In genomic region chr12:6602526-6602925, GRCh38 we compare ENCODE assay signal across 11 cellular contexts. TPM values are rescaled to one million over a fixed set of nuclear protein-coding genes. Genes with fewer than 3 reads are reported as not detected.
DNase-seq lines count a peak whose midpoint lies in the region; ATAC-seq and TF ChIP-seq lines count a peak whose summit lies in the region.
"Had no signal": no experiment of that assay in that cellular context is flagged by ENCODE, and none has a peak within 500 bp of the region (broad histone marks: within the 10 kb centered on the region; RNA-seq: fewer than 3 reads in every experiment).

No MANE protein-coding gene starts in this region.

- intact Hi-C loops in breast epithelium (cut with DNase I; ENCODE audit: low total_unique reads), result no loop called here
- intact Hi-C loops in MCF 10A (cut with micrococcal nuclease), result no loop called here
- intact Hi-C loops in ascending aorta (cut with DNase I), result no loop called here
- intact Hi-C loops in naive thymus-derived CD4-positive, alpha-beta T cell (cut with micrococcal nuclease), result loop anchor here in 1 of 2 donors (10.0 kb wide), 1 partner anchor 352 kb away; the partner anchor contains the start of gene PTPN6

- CTCF ChIA-PET in MCF 10A (lab: Yijun Ruan, JAX), result interaction anchor here (1.6 to 2.4 kb wide), 3 partner anchors 14 to 39 kb away, joined by 4 to 8 read pairs (median 8); no protein-coding TSS in a partner anchor
- CTCF ChIA-PET in naive thymus-derived CD4-positive, alpha-beta T cell (lab: Charles Lee), result interaction anchor here (0.8 to 2.1 kb wide), 6 partner anchors 10 to 234 kb away, joined by 3 to 9 read pairs (median 4); partner anchors contain the start of gene MLF2

- H3K27ac ChIP-seq in breast epithelium (peak overlapping the region; percentile 87 to 98), ascending aorta (peak overlapping the region; percentile 61 to 99), upper lobe of left lung (peak overlapping the region; percentile 1 to 99 (median 68))
- H3K27ac ChIP-seq in naive thymus-derived CD4-positive, alpha-beta T cell (ENCODE audit: low read depth, low read length), result peak overlapping the region; percentile 73

- no peaks in the 10 kb centered on the region for H3K9me3 Mint-ChIP-seq in MCF 10A (ENCODE audit: unreplicated experiment)
- H3K9me3 Mint-ChIP-seq in naive thymus-derived CD4-positive, alpha-beta T cell, result peaks cover 0 to 2% (median 0%) of the 10 kb centered on the region in 11 donors
- H3K9me3 Mint-ChIP-seq: CD14-positive monocyte had no signal

- TF ChIP-seq POLR2A in breast epithelium (IDR thresholded peaks at IDR 0.05) (no peak), upper lobe of left lung (IDR thresholded peaks at IDR 0.05) (no peak)

- POLR2A ChIA-PET in MCF 10A (lab: Yijun Ruan, JAX), result interaction anchor here (0.6 to 2.0 kb wide), 6 partner anchors 15 to 234 kb away, joined by 3 to 5 read pairs (median 4); partner anchors contain the start of gene NOP2
- POLR2A ChIA-PET in naive thymus-derived CD4-positive, alpha-beta T cell (lab: Charles Lee), result interaction anchor here (1.1 to 5.6 kb wide), 7 partner anchors 11 to 189 kb away, joined by 3 to 33 read pairs (median 6); partner anchors contain the start of genes LPAR5 and ZNF384

- TF ChIP-seq CTCF in breast epithelium (IDR thresholded peaks at IDR 0.05) (no peak), MCF 10A (IDR thresholded peaks at IDR 0.05; ENCODE audit: unreplicated experiment) (no peak), ascending aorta (IDR thresholded peaks at IDR 0.05) (no peak), upper lobe of left lung (IDR thresholded peaks at IDR 0.05) (no peak)

- WGBS in upper lobe of left lung, 2 donors, result 59 to 62% methylated on average over 3 of the region's 3 CpGs

- no peak for DNase-seq in breast epithelium (ENCODE audit: low spot score in 2 of 2)
- no peak for DNase-seq in MCF 10A (ENCODE audit: unreplicated experiment)
- no peak for DNase-seq in ascending aorta (ENCODE audit: low spot score in 2 of 2)
- DNase-seq in naive thymus-derived CD4-positive, alpha-beta T cell, result no peak
- DNase-seq in upper lobe of left lung, result no peak

- H3K36me3 ChIP-seq in breast epithelium (peaks cover 6% of the 10 kb centered on the region), ascending aorta (peaks cover 49 to 54% of the 10 kb centered on the region in 2 donors), upper lobe of left lung (peaks cover 47 to 48% (median 48%) of the 10 kb centered on the region in 4 donors)
- H3K36me3 ChIP-seq in naive thymus-derived CD4-positive, alpha-beta T cell (ENCODE audit: control insufficient read depth in 2 of 3, insufficient read depth in 3 of 3, low read length in 3 of 3), result peaks cover 36 to 54% (median 38%) of the 10 kb centered on the region in 3 experiments

- H3K36me3 Mint-ChIP-seq in MCF 10A (ENCODE audit: insufficient read depth, unreplicated experiment), result peaks cover 80% of the 10 kb centered on the region
- H3K36me3 Mint-ChIP-seq in naive thymus-derived CD4-positive, alpha-beta T cell, result peaks cover 18 to 58% (median 38%) of the 10 kb centered on the region in 5 donors

- BruUV-seq in MCF 10A (replicated peaks; lab: Mats Ljungman, UMichigan), result no TSS peak

- H3K27me3 Mint-ChIP-seq in MCF 10A (ENCODE audit: insufficient read depth, unreplicated experiment), result no peaks in the 10 kb centered on the region
- H3K27me3 Mint-ChIP-seq in naive thymus-derived CD4-positive, alpha-beta T cell, result no peaks in the 10 kb centered on the region

- no peak overlapping the region for H3K27ac Mint-ChIP-seq in MCF 10A (ENCODE audit: low read depth, unreplicated experiment)
- peak overlapping the region; percentile 71 to 97 (median 89) for H3K27ac Mint-ChIP-seq in naive thymus-derived CD4-positive, alpha-beta T cell

- ATAC-seq in naive thymus-derived CD4-positive, alpha-beta T cell, result no peak
- no peak for ATAC-seq in upper lobe of left lung (ENCODE audit: low FRiP score in 2 of 2)
- ATAC-seq in GM19463 (IDR thresholded peaks at IDR 0.05; ENCODE audit: unreplicated experiment), result no peak
- ATAC-seq in HG02973 (IDR thresholded peaks at IDR 0.05; ENCODE audit: unreplicated experiment), result no peak
- ATAC-seq in HG03097 (IDR thresholded peaks at IDR 0.05; ENCODE audit: low FRiP score, unreplicated experiment), result no peak

- H3K9me3 ChIP-seq in breast epithelium, result no peaks in the 10 kb centered on the region
- no peaks in the 10 kb centered on the region for H3K9me3 ChIP-seq in ascending aorta
- no peaks in the 10 kb centered on the region for H3K9me3 ChIP-seq in naive thymus-derived CD4-positive, alpha-beta T cell (ENCODE audit: control insufficient read depth in 2 of 3, low read length in 3 of 3)
- no peaks in the 10 kb centered on the region for H3K9me3 ChIP-seq in upper lobe of left lung

- H3K4me3 ChIP-seq in breast epithelium (peak overlapping the region in 1 of 3 donors; percentile 99), ascending aorta (peak overlapping the region; percentile 21 to 95), upper lobe of left lung (no peak overlapping the region)
- peak overlapping the region; percentile 51 for H3K4me3 ChIP-seq in naive thymus-derived CD4-positive, alpha-beta T cell (ENCODE audit: low read length)
- H3K4me3 ChIP-seq: smooth muscle cell had no signal

- H3K4me1 ChIP-seq in breast epithelium (peaks cover 12 to 22% of the 10 kb centered on the region in 2 donors), ascending aorta (peaks cover 23 to 36% of the 10 kb centered on the region in 2 donors), upper lobe of left lung (peaks cover 32 to 53% (median 36%) of the 10 kb centered on the region in 4 donors)
- peaks cover 32 to 36% of the 10 kb centered on the region in 2 donors for H3K4me1 ChIP-seq in naive thymus-derived CD4-positive, alpha-beta T cell (ENCODE audit: control insufficient read depth in 2 of 2, insufficient read depth in 2 of 2, low read length in 2 of 2)

- H3K4me1 Mint-ChIP-seq in MCF 10A (ENCODE audit: insufficient read depth, unreplicated experiment), result peaks cover 34% of the 10 kb centered on the region
- H3K4me1 Mint-ChIP-seq in naive thymus-derived CD4-positive, alpha-beta T cell, result peaks cover 44 to 65% (median 55%) of the 10 kb centered on the region in 7 donors

- H3K27me3 ChIP-seq in breast epithelium, result no peaks in the 10 kb centered on the region
- H3K27me3 ChIP-seq in ascending aorta, result no peaks in the 10 kb centered on the region
- H3K27me3 ChIP-seq in naive thymus-derived CD4-positive, alpha-beta T cell (ENCODE audit: control insufficient read depth in 2 of 2, insufficient read depth in 2 of 2, low read length in 2 of 2), result no peaks in the 10 kb centered on the region
- no peaks in the 10 kb centered on the region for H3K27me3 ChIP-seq in upper lobe of left lung

- no peak for TF ChIP-seq EP300 in upper lobe of left lung (IDR thresholded peaks at IDR 0.05)

- H3K4me3 Mint-ChIP-seq in MCF 10A (ENCODE audit: unreplicated experiment), result no peak overlapping the region
- H3K4me3 Mint-ChIP-seq in naive thymus-derived CD4-positive, alpha-beta T cell, result peak overlapping the region in 3 of 10 donors; percentile 31 to 95 (median 93)
- H3K4me3 Mint-ChIP-seq: CD14-positive monocyte had no signal

RNA-seq across cellular contexts. Expression of gene CHD4, which starts 4.7 kb away (rescaled TPM):
- total RNA-seq in breast epithelium, result 100 to 1,000 TPM; 162 to 227 (median 203) TPM
- 135 and 151 TPM in 2 replicates for total RNA-seq in MCF 10A (2022)
- total RNA-seq in ascending aorta, result 185 TPM
- total RNA-seq in naive thymus-derived CD4-positive, alpha-beta T cell, result 100 to 1,000 TPM; 246 to 387 (median 267) TPM
- polyA plus RNA-seq in naive thymus-derived CD4-positive, alpha-beta T cell, result 10 to 100 TPM; 41.8 to 91.4 TPM
- 100 to 1,000 TPM; 165 to 267 (median 178) TPM for total RNA-seq in upper lobe of left lung

RNA-seq across cellular contexts. Expression of gene LPAR5, which starts 33.2 kb away (rescaled TPM):
- 1 to 10 TPM in 2 of 3 donors, under 1 TPM in 1; 0.98 to 1.8 (median 1.8) TPM for total RNA-seq in breast epithelium
- total RNA-seq in MCF 10A (2022), result 2.5 and 2.7 TPM in 2 replicates
- total RNA-seq in ascending aorta, result 0.21 TPM
- 1 to 10 TPM; 3.3 to 8.3 (median 6.4) TPM for total RNA-seq in naive thymus-derived CD4-positive, alpha-beta T cell
- 1 to 10 TPM; 6.6 to 6.9 TPM for polyA plus RNA-seq in naive thymus-derived CD4-positive, alpha-beta T cell
- total RNA-seq in upper lobe of left lung, result 1 to 10 TPM; 1.3 to 4.4 (median 2.9) TPM
- total RNA-seq: LHCN-M2 had no signal

RNA-seq across cellular contexts. Expression of gene NOP2, which starts 34.4 kb away (rescaled TPM):
- 10 to 100 TPM; 30.6 to 37.6 (median 31.5) TPM for total RNA-seq in breast epithelium
- 97.1 and 108 TPM in 2 replicates for total RNA-seq in MCF 10A (2022)
- 77.4 TPM for total RNA-seq in ascending aorta
- 100 to 1,000 TPM in 1 of 5 experiments, 10 to 100 TPM in 4; 74.4 to 102 (median 87.6) TPM for total RNA-seq in naive thymus-derived CD4-positive, alpha-beta T cell
- polyA plus RNA-seq in naive thymus-derived CD4-positive, alpha-beta T cell, result 10 to 100 TPM; 24.2 to 53.7 TPM
- total RNA-seq in upper lobe of left lung, result 10 to 100 TPM; 19.4 to 49.2 (median 36.6) TPM

RNA-seq across cellular contexts. Expression of gene ACRBP, which starts 44.7 kb away (rescaled TPM):
- 1 to 10 TPM in 1 of 3 donors, under 1 TPM in 2; 0.59 to 2.4 (median 0.66) TPM for total RNA-seq in breast epithelium
- total RNA-seq in MCF 10A (2022), result 0.30 and 2.5 TPM in 2 replicates
- 10.6 TPM for total RNA-seq in ascending aorta
- 10 to 100 TPM in 2 of 5 experiments, 1 to 10 TPM in 3; 2.3 to 23.0 (median 6.6) TPM for total RNA-seq in naive thymus-derived CD4-positive, alpha-beta T cell
- polyA plus RNA-seq in naive thymus-derived CD4-positive, alpha-beta T cell, result 1 to 10 TPM in 1 of 2 donors, under 1 TPM in 1; 0.27 to 1.1 TPM
- 10 to 100 TPM in 1 of 6 donors, 1 to 10 TPM in 5; 1.8 to 12.6 (median 5.9) TPM for total RNA-seq in upper lobe of left lung
- total RNA-seq: LHCN-M2, smooth muscle cell had no signal
- polyA plus RNA-seq: smooth muscle cell had no signal

RNA-seq across cellular contexts. Expression of gene IFFO1, which starts 46.7 kb away (rescaled TPM):
- total RNA-seq in breast epithelium, result 10 to 100 TPM in 2 of 3 donors, 1 to 10 TPM in 1; 7.2 to 22.4 (median 15.7) TPM
- 0.49 and 1.1 TPM in 2 replicates for total RNA-seq in MCF 10A (2022)
- 35.0 TPM for total RNA-seq in ascending aorta
- 10 to 100 TPM; 28.2 to 55.9 (median 45.9) TPM for total RNA-seq in naive thymus-derived CD4-positive, alpha-beta T cell
- 10 to 100 TPM in 1 of 2 donors, 1 to 10 TPM in 1; 5.4 to 11.4 TPM for polyA plus RNA-seq in naive thymus-derived CD4-positive, alpha-beta T cell
- total RNA-seq in upper lobe of left lung, result 100 to 1,000 TPM in 1 of 6 donors, 10 to 100 TPM in 5; 13.3 to 108 (median 32.0) TPM

Comparison
In these comparisons a context has a peak if more than half of its experiments do, and no peak if none do; other contexts are left out.
1. H3K4me3 ChIP-seq: peak in ascending aorta (2 of 2) and naive thymus-derived CD4-positive, alpha-beta T cell (single experiment); none in upper lobe of left lung (0 of 4).
2. Peak in every context shown above with its lines, with median percentiles within 50 percentile points of each other: H3K27ac ChIP-seq.